Comparison of ENCODE assay signal across 19 cellular contexts in genomic region chr7:138247081-138247480, GRCh38.
DNase-seq lines count a peak whose midpoint lies in the region; FAIRE-seq and TF ChIP-seq lines count a peak whose summit lies in the region.
"Had no signal": no experiment of that assay in that cellular context is flagged by ENCODE, and none has a peak within 500 bp of the region (broad histone marks: within the 10 kb centered on the region; RNA-seq: fewer than 3 reads in every experiment).

No MANE protein-coding gene starts in this region.

- H3K9ac ChIP-seq in astrocyte (ENCODE audit: low read length) (no peak overlapping the region), mesenchymal stem cell (ENCODE audit: low read length) (no peak overlapping the region)

- TF ChIP-seq CTCF in astrocyte (IDR thresholded peaks at IDR 0.05; ENCODE audit: insufficient read depth, low read depth, low read length) (no peak), progenitor cell of endocrine pancreas (IDR thresholded peaks at IDR 0.05; ENCODE audit: unreplicated experiment) (no peak)

- no peaks in the 10 kb centered on the region for H3K27me3 Mint-ChIP-seq in astrocyte (ENCODE audit: low read depth, unreplicated experiment)
- H3K27me3 Mint-ChIP-seq in progenitor cell of endocrine pancreas: no peaks in the 10 kb centered on the region
- H3K27me3 Mint-ChIP-seq: CD4-positive, alpha-beta T cell; IgD-negative memory B cell had no signal

- H3K18ac ChIP-seq in mesenchymal stem cell (ENCODE audit: low read depth in 1 of 2, low read length in 2 of 2): no peak overlapping the region

- H3K36me3 ChIP-seq in HAP-1 (replicated peaks) (no peaks in the 10 kb centered on the region), astrocyte (ENCODE audit: insufficient read depth, low read length) (no peaks in the 10 kb centered on the region), mesenchymal stem cell (ENCODE audit: control insufficient read depth in 1 of 2, insufficient read depth in 2 of 2, low read depth in 1 of 2, low read length in 2 of 2) (no peaks in the 10 kb centered on the region)
- H3K36me3 ChIP-seq: Peyer's patch had no signal

- H3K9me3 ChIP-seq in HAP-1: 0 out of 2 replicates have a peak, but pooled peaks cover 3% of the 10 kb centered on the region
- H3K9me3 ChIP-seq in astrocyte (ENCODE audit: insufficient read depth, low read depth, low read length): no peaks in the 10 kb centered on the region
- peaks cover 10% of the 10 kb centered on the region for H3K9me3 ChIP-seq in mesenchymal stem cell (ENCODE audit: control insufficient read depth, low read length)

- no peak overlapping the region for H2BK5ac ChIP-seq in mesenchymal stem cell (ENCODE audit: low read depth, low read length, poor library complexity, severe bottlenecking)

- H3K27me3 ChIP-seq in HAP-1 (ENCODE audit: low read depth) (no peaks in the 10 kb centered on the region), astrocyte (ENCODE audit: insufficient read depth, low read length) (no peaks in the 10 kb centered on the region), mesenchymal stem cell (ENCODE audit: control insufficient read depth in 1 of 2, insufficient read depth in 1 of 2, low read length in 2 of 2) (no peaks in the 10 kb centered on the region)
- H3K27me3 ChIP-seq: Peyer's patch had no signal

- H3K27ac Mint-ChIP-seq in astrocyte (ENCODE audit: unreplicated experiment): peak overlapping the region; percentile 99
- peak overlapping the region; percentile 68 for H3K27ac Mint-ChIP-seq in progenitor cell of endocrine pancreas
- H3K27ac Mint-ChIP-seq: CD4-positive, alpha-beta T cell; IgD-negative memory B cell had no signal

- no peaks in the 10 kb centered on the region for H4K20me1 ChIP-seq in astrocyte (ENCODE audit: insufficient read depth, low read length)

- H4K8ac ChIP-seq in mesenchymal stem cell (ENCODE audit: low read length): no peak overlapping the region

- H3K4ac ChIP-seq in mesenchymal stem cell (ENCODE audit: low read depth in 1 of 2, low read length in 2 of 2): no peak overlapping the region

- H3K4me1 Mint-ChIP-seq in astrocyte (ENCODE audit: low read depth, unreplicated experiment) (peaks cover 51% of the 10 kb centered on the region), progenitor cell of endocrine pancreas (ENCODE audit: low read depth) (peaks cover 36% of the 10 kb centered on the region)
- H3K4me1 Mint-ChIP-seq: IgD-negative memory B cell had no signal

- peak; percentile 87 to 96 for DNase-seq in HAP-1 (ENCODE audit: low spot score in 2 of 2)
- no peak for DNase-seq in astrocyte (ENCODE audit: low read depth)
- DNase-seq in mesenchymal stem cell: no peak
- DNase-seq in progenitor cell of endocrine pancreas (ENCODE audit: low spot score, unreplicated experiment): no peak
- DNase-seq in GM12892 (ENCODE audit: insufficient read length): no peak
- no peak for DNase-seq in NCI-H748 treated with DMSO at 0.1 percent for 48 hours (lab: John Stamatoyannopoulos, UW)
- no peak for DNase-seq in activated gamma-delta T cell (lab: John Stamatoyannopoulos, UW)
- DNase-seq: AML-193; Calu3; CD4-positive, alpha-beta T cell; NCI-H1417; NCI-H2029; NCI-H2171 treated with DMSO at 0.1 percent for 48 hours; NCI-H82; Peyer's patch; SHP77 had no signal

- no CpG with 5 or more reads among the region's 1 CpG for WGBS in mesenchymal stem cell

- TF ChIP-seq POLR2A in GM12892 (IDR thresholded peaks at IDR 0.05; ENCODE audit: low read depth, low read length): no peak

- H3K27ac ChIP-seq in astrocyte (ENCODE audit: low read depth, low read length): peak overlapping the region; percentile 49
- peak overlapping the region; percentile 60 for H3K27ac ChIP-seq in mesenchymal stem cell (ENCODE audit: low read length, poor library complexity, severe bottlenecking)
- H3K27ac ChIP-seq: Peyer's patch had no signal

- no peak overlapping the region for H2BK12ac ChIP-seq in mesenchymal stem cell (ENCODE audit: low read length in 2 of 2)

- H3K4me1 ChIP-seq in HAP-1: peaks cover 56% of the 10 kb centered on the region
- peaks cover 20% of the 10 kb centered on the region for H3K4me1 ChIP-seq in astrocyte (ENCODE audit: insufficient read depth, low read length)
- H3K4me1 ChIP-seq in mesenchymal stem cell (ENCODE audit: control insufficient read depth, insufficient read depth, low read depth, low read length): peaks cover 7% of the 10 kb centered on the region
- H3K4me1 ChIP-seq: Peyer's patch had no signal

- no peak overlapping the region for H2BK15ac ChIP-seq in mesenchymal stem cell (ENCODE audit: low read depth, poor library complexity, severe bottlenecking)

- FAIRE-seq in astrocyte (lab: Jason Lieb, UNC): no peak
- FAIRE-seq in GM12892 (lab: Jason Lieb, UNC): no peak
- FAIRE-seq: GM12878, H54 had no signal

- H3K14ac ChIP-seq in mesenchymal stem cell (ENCODE audit: low read length in 2 of 2): no peak overlapping the region

- no peak overlapping the region for H4K91ac ChIP-seq in mesenchymal stem cell (ENCODE audit: low read length)

- H2AK5ac ChIP-seq in mesenchymal stem cell (ENCODE audit: low read length, severe bottlenecking): peak overlapping the region; percentile 13

- no peak overlapping the region for H3K4me3 ChIP-seq in HAP-1
- no peak overlapping the region for H3K4me3 ChIP-seq in astrocyte (ENCODE audit: insufficient read depth, low read depth, low read length)
- no peak overlapping the region for H3K4me3 ChIP-seq in mesenchymal stem cell (ENCODE audit: insufficient read depth in 1 of 2, low read depth in 1 of 2, low read length in 2 of 2)
- H3K4me3 ChIP-seq: GM12878, Peyer's patch had no signal

- no peaks in the 10 kb centered on the region for H3K79me1 ChIP-seq in mesenchymal stem cell (replicated peaks; ENCODE audit: low read length, poor library complexity, severe bottlenecking)

- no peak overlapping the region for H3K4me2 ChIP-seq in astrocyte (ENCODE audit: low read length)
- H3K4me2 ChIP-seq in mesenchymal stem cell (ENCODE audit: low read length, poor library complexity, severe bottlenecking): no peak overlapping the region

- H2BK120ac ChIP-seq in mesenchymal stem cell (ENCODE audit: low read depth, low read length): no peak overlapping the region

- peaks cover 3% of the 10 kb centered on the region for H3K9me3 Mint-ChIP-seq in astrocyte (ENCODE audit: unreplicated experiment)
- peaks cover 26% of the 10 kb centered on the region for H3K9me3 Mint-ChIP-seq in progenitor cell of endocrine pancreas (ENCODE audit: low read depth)

- no peak overlapping the region for H3K23ac ChIP-seq in mesenchymal stem cell (ENCODE audit: low read length in 2 of 2)

- H3K4me3 Mint-ChIP-seq in astrocyte (ENCODE audit: unreplicated experiment) (no peak overlapping the region), progenitor cell of endocrine pancreas (ENCODE audit: low read depth) (no peak overlapping the region)
- H3K4me3 Mint-ChIP-seq: CD4-positive, alpha-beta T cell; IgD-negative memory B cell had no signal

- H2AFZ ChIP-seq in astrocyte (ENCODE audit: low read depth, low read length) (no peak overlapping the region), mesenchymal stem cell (ENCODE audit: low read depth, low read length) (no peak overlapping the region)

- no peaks in the 10 kb centered on the region for H3K79me2 ChIP-seq in astrocyte (ENCODE audit: insufficient read depth, low read length)

- in situ Hi-C loops in HAP-1 (cut with MboI; ENCODE audit: low sequenced_read_pairs): no loop called here

- H3K36me3 Mint-ChIP-seq in astrocyte (ENCODE audit: low read depth, unreplicated experiment) (no peaks in the 10 kb centered on the region), progenitor cell of endocrine pancreas (ENCODE audit: insufficient read depth) (peaks cover 6% of the 10 kb centered on the region)

Comparison
In these comparisons a context has a peak if more than half of its experiments do, and no peak if none do; other contexts are left out.
1. DNase-seq: peak in HAP-1 (2 of 2); none in astrocyte (single experiment), mesenchymal stem cell (single experiment), progenitor cell of endocrine pancreas (single experiment), GM12892 (single experiment), NCI-H748 treated with DMSO at 0.1 percent for 48 hours (single experiment) and activated gamma-delta T cell (single experiment).